ENCODE assay signal across 8 cellular contexts in genomic region chr15:43184407-43185160, GRCh38. TPM values are rescaled to one million over a fixed set of nuclear protein-coding genes. Genes with fewer than 3 reads are reported as not detected.
A peak's percentile ranks its signal among the peaks of the same experiment; 100 is the strongest.
DNase-seq lines count a peak whose midpoint lies in the region; ATAC-seq and TF ChIP-seq lines count a peak whose summit lies in the region.

No MANE protein-coding gene starts in this region.

- H3K4me3 Mint-ChIP-seq in IgD-negative memory B cell (peak overlapping the region; percentile 96 to 98 (median 98)), naive B cell (peak overlapping the region; percentile 94 to 97 (median 96))

- H3K36me3 Mint-ChIP-seq in IgD-negative memory B cell (peaks cover 2% of the 10 kb centered on the region), naive B cell (peaks cover 0 to 13% of the 10 kb centered on the region in 2 donors)

- ATAC-seq in naive B cell (ENCODE audit: low read depth in 2 of 2) (no peak), GM18861 (IDR thresholded peaks at IDR 0.05; ENCODE audit: unreplicated experiment) (no peak)

- H3K27ac Mint-ChIP-seq in IgD-negative memory B cell (peak overlapping the region; percentile 96 to 99 (median 99)), naive B cell (peak overlapping the region; percentile 94 to 99 (median 97))

- no peak for DNase-seq in AG10803 (ENCODE audit: low read depth)
- DNase-seq in choroid plexus epithelial cell (ENCODE audit: low read depth): no peak
- DNase-seq in naive B cell: no peak
- no peak for DNase-seq in GM19238 (ENCODE audit: insufficient read length, low spot score)
- no peak for DNase-seq in Ammon's horn (ENCODE audit: low spot score)
- no peak for DNase-seq in SHP77 (lab: John Stamatoyannopoulos, UW)

- no peaks in the 10 kb centered on the region for H3K27me3 Mint-ChIP-seq in IgD-negative memory B cell
- no peaks in the 10 kb centered on the region for H3K27me3 Mint-ChIP-seq in naive B cell

- H3K9me3 Mint-ChIP-seq in IgD-negative memory B cell (no peaks in the 10 kb centered on the region), naive B cell (no peaks in the 10 kb centered on the region)

- TF ChIP-seq CTCF in AG10803 (conservative IDR thresholded peaks at IDR 0.05; ENCODE audit: low read length) (no peak), choroid plexus epithelial cell (conservative IDR thresholded peaks at IDR 0.05; ENCODE audit: low read depth, low read length) (no peak)

- H3K4me1 Mint-ChIP-seq in IgD-negative memory B cell (peaks cover 21 to 27% (median 21%) of the 10 kb centered on the region in 3 donors), naive B cell (peaks cover 28 to 39% (median 29%) of the 10 kb centered on the region in 3 donors)

- H3K4me3 ChIP-seq in AG10803 (ENCODE audit: low read length) (peak overlapping the region; percentile 89), choroid plexus epithelial cell (ENCODE audit: low read depth, low read length) (peak overlapping the region; percentile 79)

RNA-seq across cellular contexts. Expression of gene CCNDBP1, which starts 0.6 kb away (rescaled TPM):
- polyA plus RNA-seq in IgD-negative memory B cell: 189 TPM
- polyA plus RNA-seq in naive B cell (ENCODE audit: low read depth in 6 of 6): 100 to 1,000 TPM; 188 to 255 (median 234) TPM

RNA-seq across cellular contexts. Expression of gene EPB42, which starts 36.2 kb away (rescaled TPM):
- polyA plus RNA-seq in IgD-negative memory B cell (not detected), naive B cell (ENCODE audit: low read depth in 6 of 6) (under 1 TPM in 1 of 6 donors, not detected in 5; 0.17 TPM)

RNA-seq across cellular contexts. Expression of gene TMEM62, which starts 51.2 kb away (rescaled TPM):
- polyA plus RNA-seq in IgD-negative memory B cell: 18.0 TPM
- 10 to 100 TPM; 17.2 to 27.8 (median 25.2) TPM for polyA plus RNA-seq in naive B cell (ENCODE audit: low read depth in 6 of 6)
